11 cellular contexts compared by ENCODE assay signal in genomic region chr1:10216148-10216749, GRCh38. TPM values are rescaled to one million over a fixed set of nuclear protein-coding genes. Genes with fewer than 3 reads are reported as not detected.
DNase-seq lines count a peak whose midpoint lies in the region; ATAC-seq and TF ChIP-seq lines count a peak whose summit lies in the region.
"Had no signal": no experiment of that assay in that cellular context is flagged by ENCODE, and none has a peak within 500 bp of the region (broad histone marks: within the 10 kb centered on the region; RNA-seq: fewer than 3 reads in every experiment).

No MANE protein-coding gene starts in this region.

- TF ChIP-seq CTCF in CD4-positive, alpha-beta T cell (IDR thresholded peaks at IDR 0.05) = no peak
- TF ChIP-seq CTCF in IMR-90 (conservative IDR thresholded peaks at IDR 0.05; ENCODE audit: low read depth, low read length) = no peak
- TF ChIP-seq CTCF in chondrocyte (IDR thresholded peaks at IDR 0.05) = no peak
- TF ChIP-seq CTCF in osteocyte (IDR thresholded peaks at IDR 0.05) = no peak

- no peaks in the 10 kb centered on the region for H3K9me3 ChIP-seq in CD4-positive, alpha-beta T cell (ENCODE audit: control insufficient read depth, low read length)
- no peaks in the 10 kb centered on the region for H3K9me3 ChIP-seq in IMR-90 (ENCODE audit: control insufficient read depth, insufficient read depth, low read length)
- H3K9me3 ChIP-seq in effector memory CD4-positive, alpha-beta T cell (ENCODE audit: control insufficient read depth, low read length) = no peaks in the 10 kb centered on the region
- H3K9me3 ChIP-seq: prostate gland had no signal

- no peak overlapping the region for H2BK120ac ChIP-seq in IMR-90 (ENCODE audit: low read depth, low read length)

- DNase-seq in CD4-positive, alpha-beta T cell = no peak
- DNase-seq in IMR-90 (no peak), chondrocyte (ENCODE audit: low spot score) (no peak), osteocyte (ENCODE audit: extremely low spot score, unreplicated experiment) (no peak), GOT3 (lab: John Stamatoyannopoulos, UW) (no peak), NCI-H2107 treated with DMSO at 0.1 percent for 48 hours (lab: John Stamatoyannopoulos, UW; ENCODE audit: unreplicated experiment) (no peak)
- no peak for DNase-seq in effector memory CD4-positive, alpha-beta T cell
- DNase-seq: NCI-H2171 treated with DMSO at 0.1 percent for 48 hours, WERI-Rb-1 had no signal

- peak overlapping the region; percentile 40; the same call in 1 of the 2 replicates for H3K4me2 ChIP-seq in IMR-90 (ENCODE audit: low read depth, low read length)

- H3K36me3 Mint-ChIP-seq in CD4-positive, alpha-beta T cell (ENCODE audit: low read depth) = peaks cover 7% of the 10 kb centered on the region
- H3K36me3 Mint-ChIP-seq in chondrocyte (ENCODE audit: low read depth) = no peaks in the 10 kb centered on the region
- no peaks in the 10 kb centered on the region for H3K36me3 Mint-ChIP-seq in osteocyte (ENCODE audit: unreplicated experiment)

- TF ChIP-seq POLR2A in IMR-90 (IDR thresholded peaks at IDR 0.05; ENCODE audit: low read depth, low read length) = no peak

- CTCF ChIA-PET in CD4-positive, alpha-beta T cell (lab: Charles Lee) = no interaction called here
- CTCF ChIA-PET in IMR-90 (lab: Yijun Ruan, JAX) = no interaction called here

- H3K4me3 Mint-ChIP-seq in CD4-positive, alpha-beta T cell = peak overlapping the region; percentile 13
- no peak overlapping the region for H3K4me3 Mint-ChIP-seq in chondrocyte (ENCODE audit: unreplicated experiment)
- no peak overlapping the region for H3K4me3 Mint-ChIP-seq in osteocyte (ENCODE audit: unreplicated experiment)

- no peak overlapping the region for H2BK5ac ChIP-seq in IMR-90 (ENCODE audit: low read depth, low read length, poor library complexity, severe bottlenecking)

- no peak overlapping the region for H4K5ac ChIP-seq in IMR-90 (ENCODE audit: low read depth, low read length)

- ATAC-seq in CD4-positive, alpha-beta T cell (ENCODE audit: poor library complexity) = no peak
- ATAC-seq in IMR-90 (ENCODE audit: low read depth) = no peak
- ATAC-seq in GM19455 (IDR thresholded peaks at IDR 0.05; ENCODE audit: unreplicated experiment) = no peak

- no peak overlapping the region for H4K8ac ChIP-seq in IMR-90 (ENCODE audit: low read depth in 2 of 2, low read length in 2 of 2)

- H3K4me1 Mint-ChIP-seq in CD4-positive, alpha-beta T cell (ENCODE audit: low read depth) = peaks cover 49% of the 10 kb centered on the region
- H3K4me1 Mint-ChIP-seq in chondrocyte (ENCODE audit: low read depth) = peaks cover 58% of the 10 kb centered on the region
- H3K4me1 Mint-ChIP-seq in osteocyte (ENCODE audit: unreplicated experiment) = peaks cover 51% of the 10 kb centered on the region

- peaks cover 17% of the 10 kb centered on the region for H3K4me1 ChIP-seq in IMR-90 (ENCODE audit: control insufficient read depth, insufficient read depth, low read length)
- peaks cover 7% of the 10 kb centered on the region for H3K4me1 ChIP-seq in effector memory CD4-positive, alpha-beta T cell (ENCODE audit: control insufficient read depth, insufficient read depth, low read length, poor library complexity, severe bottlenecking)

- H4K20me1 ChIP-seq in IMR-90 (ENCODE audit: insufficient read depth, low read length) = peaks cover 73% of the 10 kb centered on the region

- no peak overlapping the region for H3K27ac ChIP-seq in CD4-positive, alpha-beta T cell (ENCODE audit: low read depth, low read length)
- H3K27ac ChIP-seq in IMR-90 (ENCODE audit: insufficient read depth, low read length) = no peak overlapping the region
- H3K27ac ChIP-seq in effector memory CD4-positive, alpha-beta T cell (ENCODE audit: insufficient read depth, low read length, poor library complexity, severe bottlenecking) = no peak overlapping the region
- H3K27ac ChIP-seq: prostate gland, WERI-Rb-1 had no signal

- H3K27ac Mint-ChIP-seq in CD4-positive, alpha-beta T cell = no peak overlapping the region
- H3K27ac Mint-ChIP-seq in chondrocyte (ENCODE audit: unreplicated experiment) = peak overlapping the region; percentile 17
- peak overlapping the region; percentile 71 for H3K27ac Mint-ChIP-seq in osteocyte (ENCODE audit: unreplicated experiment)

- in situ Hi-C loops in IMR-90 (cut with MboI; ENCODE audit: low sequenced_read_pairs) = no loop called here

- H4K91ac ChIP-seq in IMR-90 (ENCODE audit: insufficient read depth, low read depth, low read length) = no peak overlapping the region

- no peak overlapping the region for H3K9ac ChIP-seq in IMR-90 (ENCODE audit: low read depth, low read length)

- TF ChIP-seq RAD21 in IMR-90 (IDR thresholded peaks at IDR 0.05; ENCODE audit: low read length) = no peak

- no CpG with 5 or more reads among the region's 7 CpGs for WGBS in IMR-90 (ENCODE audit: extremely low coverage in 2 of 2, insufficient read length in 1 of 2), 2 experiments

- H2BK20ac ChIP-seq in IMR-90 (ENCODE audit: low read depth, low read length) = no peak overlapping the region

- peak overlapping the region; percentile 87; the same call in 1 of the 2 replicates for H3K23ac ChIP-seq in IMR-90 (ENCODE audit: low read depth, low read length)

- no peak overlapping the region for H2AK9ac ChIP-seq in IMR-90 (replicated peaks; ENCODE audit: low read depth, low read length, poor library complexity)

- no peak overlapping the region for H3K56ac ChIP-seq in IMR-90 (ENCODE audit: extremely low read depth, insufficient read depth, low read length)

- H3K27me3 Mint-ChIP-seq in CD4-positive, alpha-beta T cell = no peaks in the 10 kb centered on the region
- H3K27me3 Mint-ChIP-seq in chondrocyte (ENCODE audit: low read depth) = no peaks in the 10 kb centered on the region
- H3K27me3 Mint-ChIP-seq in osteocyte (ENCODE audit: unreplicated experiment) = no peaks in the 10 kb centered on the region

- H2AFZ ChIP-seq in IMR-90 (replicated peaks; ENCODE audit: low read length, poor library complexity) = no peak overlapping the region

- dilution Hi-C loops in IMR-90 (cut with HindIII; ENCODE audit: low sequenced_read_pairs, unreplicated experiment) = no loop called here

- H3K9me3 Mint-ChIP-seq in CD4-positive, alpha-beta T cell = no peaks in the 10 kb centered on the region
- no peaks in the 10 kb centered on the region for H3K9me3 Mint-ChIP-seq in chondrocyte (ENCODE audit: low read depth)
- H3K9me3 Mint-ChIP-seq in osteocyte (ENCODE audit: unreplicated experiment) = no peaks in the 10 kb centered on the region

- no TSS peak for BruUV-seq in IMR-90 (replicated peaks; lab: Mats Ljungman, UMichigan)

- intact Hi-C loops in CD4-positive, alpha-beta T cell (cut with DNase I, micrococcal nuclease) = no loop called here
- intact Hi-C loops in IMR-90 (cut with micrococcal nuclease) = no loop called here

- H2BK15ac ChIP-seq in IMR-90 (ENCODE audit: low read depth, low read length) = no peak overlapping the region

- POLR2A ChIA-PET in CD4-positive, alpha-beta T cell (lab: Charles Lee) = no interaction called here
- POLR2A ChIA-PET in IMR-90 (lab: Charles Lee; ENCODE audit: unreplicated experiment) = no interaction called here

- no peaks in the 10 kb centered on the region for H3K27me3 ChIP-seq in CD4-positive, alpha-beta T cell (ENCODE audit: control insufficient read depth, insufficient read depth, low read length)
- no peaks in the 10 kb centered on the region for H3K27me3 ChIP-seq in IMR-90 (ENCODE audit: control insufficient read depth, insufficient read depth, low read length)
- H3K27me3 ChIP-seq in effector memory CD4-positive, alpha-beta T cell (replicated peaks; ENCODE audit: control insufficient read depth, insufficient read depth, low read length, poor library complexity, severe bottlenecking) = no peaks in the 10 kb centered on the region

- H3K4me3 ChIP-seq in IMR-90 (ENCODE audit: insufficient read depth, low read depth, low read length) = no peak overlapping the region
- no peak overlapping the region for H3K4me3 ChIP-seq in effector memory CD4-positive, alpha-beta T cell (ENCODE audit: insufficient read depth, low read depth, low read length, poor library complexity, severe bottlenecking)
- H3K4me3 ChIP-seq: prostate gland had no signal

- H3K79me1 ChIP-seq in IMR-90 (ENCODE audit: low read depth in 1 of 2, low read length in 2 of 2) = peaks cover 0 to 60% of the 10 kb centered on the region in 2 experiments; a peak in 2 of 4 replicates

- H3K14ac ChIP-seq in IMR-90 (replicated peaks; ENCODE audit: low read depth, low read length) = 0 out of 2 replicates have a peak overlapping the region, but pooled peaks have one; percentile 37

- H2AK5ac ChIP-seq in IMR-90 (ENCODE audit: low read depth, low read length) = no peak overlapping the region

- H3K18ac ChIP-seq in IMR-90 (ENCODE audit: low read depth, low read length) = no peak overlapping the region

- H3K9me1 ChIP-seq in IMR-90 (ENCODE audit: insufficient read depth, low read length) = peaks cover 17% of the 10 kb centered on the region; the same call in 1 of the 2 replicates

- H3K36me3 ChIP-seq in IMR-90 (ENCODE audit: control insufficient read depth, insufficient read depth, low read length) = no peaks in the 10 kb centered on the region
- H3K36me3 ChIP-seq in effector memory CD4-positive, alpha-beta T cell (ENCODE audit: control insufficient read depth, insufficient read depth, low read length) = no peaks in the 10 kb centered on the region
- H3K36me3 ChIP-seq: prostate gland had no signal

- H3K4ac ChIP-seq in IMR-90 (ENCODE audit: low read depth, low read length) = peak overlapping the region; percentile 8; the same call in 1 of the 2 replicates

TF ChIP-seq in IMR-90, 13 proteins besides CTCF, POLR2A, EP300 and RAD21:
- TF ChIP-seq RFX5 (IDR thresholded peaks at IDR 0.05; ENCODE audit: low read depth, low read length) = no peak
- TF ChIP-seq SMC3 (IDR thresholded peaks at IDR 0.05; ENCODE audit: low read depth, low read length) = no peak
- no peak for TF ChIP-seq CHD1 (IDR thresholded peaks at IDR 0.05; ENCODE audit: low read depth, low read length)
- no peak for TF ChIP-seq MXI1 (IDR thresholded peaks at IDR 0.05; ENCODE audit: borderline replicate concordance, low read depth, low read length)
- TF ChIP-seq MAZ (IDR thresholded peaks at IDR 0.05; ENCODE audit: borderline replicate concordance, low read depth, low read length) = no peak

RNA-seq across cellular contexts. Expression of gene KIF1B, which starts 5.9 kb away (rescaled TPM):
- total RNA-seq in CD4-positive, alpha-beta T cell = 1 to 10 TPM; 7.9 to 9.7 TPM
- 21.1 and 32.5 TPM in 2 replicates for total RNA-seq in IMR-90 (2012; rRNA removed)
- polyA plus RNA-seq in IMR-90 (2012; rRNA removed) = 12.3 and 13.0 TPM in 2 replicates
- polyA plus RNA-seq in IMR-90 (2012; cell fraction: cytosol; rRNA removed) = 3.3 and 8.1 TPM in 2 replicates
- polyA plus RNA-seq in IMR-90 (2012; cell fraction: nucleus; rRNA removed; ENCODE audit: low replicate concordance) = 4.9 and 16.7 TPM in 2 replicates
- total RNA-seq in chondrocyte = 48.8 to 49.4 TPM (median 48.9 TPM) in 3 replicates
- total RNA-seq in osteocyte = 48.9 and 51.5 TPM in 2 replicates
